ENCODE assay signal across 8 cellular contexts in genomic region chr1:3856923-3857790, GRCh38. TPM values are rescaled to one million over a fixed set of nuclear protein-coding genes. Genes with fewer than 3 reads are reported as not detected.
DNase-seq lines count a peak whose midpoint lies in the region; ATAC-seq and TF ChIP-seq lines count a peak whose summit lies in the region.

TSS of gene CEP104 (minus strand) at chr1:3857211. CDS start at chr1:3852407, 4,804 bp downstream.
TSS of gene DFFB (plus strand) at chr1:3857476. CDS start at chr1:3857604, 128 bp downstream.

- WGBS in hepatocyte (ENCODE audit: low lambda C conversion rate, missing lambda C conversion rate): under 1% methylated on average over 52 of the region's 73 CpGs

- H3K4me3 ChIP-seq in astrocyte of the cerebellum (ENCODE audit: low read depth, low read length) (peak within 1 kb of the TSS; percentile 87), hepatocyte (peak within 1 kb of the TSS; percentile 78)

- H4K20me1 ChIP-seq in hepatocyte (ENCODE audit: insufficient read depth, poor library complexity, severe bottlenecking): peaks cover 11% of the 10 kb centered on the region

- in situ Hi-C loops in astrocyte of the cerebellum (cut with HindIII; ENCODE audit: low sequenced_read_pairs): no loop called here

- H3K9me2 ChIP-seq in hepatocyte (replicated peaks; ENCODE audit: insufficient read depth): no peaks in the 10 kb centered on the region

- peaks cover 2% of the 10 kb centered on the region for H3K36me3 Mint-ChIP-seq in T-helper 2 cell treated with Interferon-gamma antibody and Interleukin-4, amounts not matched to agents 5 μg/mL and 100 μg/mL, for 36 hours (ENCODE audit: low read depth)

- no peaks in the 10 kb centered on the region for H3K27me3 ChIP-seq in hepatocyte

- H3K4me2 ChIP-seq in hepatocyte: peak within 1 kb of the TSS; percentile 87

- H3K9me3 ChIP-seq in hepatocyte (ENCODE audit: low read depth): no peaks in the 10 kb centered on the region

- H3K27ac ChIP-seq in hepatocyte: no peak within 1 kb of the TSS

- H3K9me3 Mint-ChIP-seq in T-helper 2 cell treated with Interferon-gamma antibody and Interleukin-4, amounts not matched to agents 5 μg/mL and 100 μg/mL, for 36 hours: no peaks in the 10 kb centered on the region

- H3K27me3 Mint-ChIP-seq in T-helper 2 cell treated with Interferon-gamma antibody and Interleukin-4, amounts not matched to agents 5 μg/mL and 100 μg/mL, for 36 hours (ENCODE audit: low read depth): no peaks in the 10 kb centered on the region

- peak within 1 kb of the TSS; percentile 70 for H2AFZ ChIP-seq in hepatocyte

- peak within 1 kb of the TSS; percentile 97 for H3K4me3 Mint-ChIP-seq in T-helper 2 cell treated with Interferon-gamma antibody and Interleukin-4, amounts not matched to agents 5 μg/mL and 100 μg/mL, for 36 hours

- TF ChIP-seq CTCF in astrocyte of the cerebellum (IDR thresholded peaks at IDR 0.05; ENCODE audit: low read depth, low read length, missing control alignments) (no peak), hepatocyte (IDR thresholded peaks at IDR 0.05; ENCODE audit: poor library complexity) (peak; percentile 35)

- peak; percentile 93 for ATAC-seq in HG02885 (IDR thresholded peaks at IDR 0.05; ENCODE audit: poor library complexity, unreplicated experiment)

- peaks cover 70% of the 10 kb centered on the region for H3K79me2 ChIP-seq in hepatocyte

- H3K4me1 Mint-ChIP-seq in T-helper 2 cell treated with Interferon-gamma antibody and Interleukin-4, amounts not matched to agents 5 μg/mL and 100 μg/mL, for 36 hours (ENCODE audit: low read depth): peaks cover 16% of the 10 kb centered on the region

- peak; percentile 69 for TF ChIP-seq POLR2A in GM15510 (IDR thresholded peaks at IDR 0.05; ENCODE audit: borderline replicate concordance, extremely low read depth, insufficient read length)

- peak; percentile 93 to 97 for DNase-seq in NCI-H187 (lab: John Stamatoyannopoulos, UW)
- DNase-seq in T-helper 2 cell treated with Interferon-gamma antibody and Interleukin-4, amounts not matched to agents 5 μg/mL and 100 μg/mL, for 36 hours (ENCODE audit: low spot score): peak; percentile 96
- peak; percentile 63 for DNase-seq in astrocyte of the cerebellum (ENCODE audit: low read depth)
- DNase-seq in hepatocyte (ENCODE audit: low spot score): peak; percentile 97
- DNase-seq in renal cortical epithelial cell (ENCODE audit: low read depth): peak; percentile 93
- DNase-seq in NCI-H2029 (lab: John Stamatoyannopoulos, UW): no peak

- peak within 1 kb of the TSS; percentile 89 for H3K27ac Mint-ChIP-seq in T-helper 2 cell treated with Interferon-gamma antibody and Interleukin-4, amounts not matched to agents 5 μg/mL and 100 μg/mL, for 36 hours

- no peaks in the 10 kb centered on the region for H3K36me3 ChIP-seq in hepatocyte (replicated peaks; ENCODE audit: insufficient read depth, low read depth)

- peaks cover 16% of the 10 kb centered on the region for H3K4me1 ChIP-seq in hepatocyte (ENCODE audit: insufficient read depth)

RNA-seq across cellular contexts. Expression of gene CEP104, which starts in this region (rescaled TPM):
- 7.7 and 12.7 TPM in 2 replicates for total RNA-seq in hepatocyte
- 22.6 and 25.2 TPM in 2 replicates for polyA plus RNA-seq in hepatocyte
- 20.7 and 44.8 TPM in 2 replicates for total RNA-seq in renal cortical epithelial cell

RNA-seq across cellular contexts. Expression of gene DFFB, which starts in this region (rescaled TPM):
- total RNA-seq in hepatocyte (5.3 and 6.2 TPM in 2 replicates), renal cortical epithelial cell (5.1 and 5.4 TPM in 2 replicates)
- 3.5 and 5.5 TPM in 2 replicates for polyA plus RNA-seq in hepatocyte
